In genomic region chrX:3384330-3384729, GRCh38 we compare ENCODE assay signal across 23 cellular contexts. TPM values are rescaled to one million over a fixed set of nuclear protein-coding genes. Genes with fewer than 3 reads are reported as not detected.
DNase-seq lines count a peak whose midpoint lies in the region; ATAC-seq and TF ChIP-seq lines count a peak whose summit lies in the region.
"Had no signal": no experiment of that assay in that cellular context is flagged by ENCODE, and none has a peak within 500 bp of the region (broad histone marks: within the 10 kb centered on the region; RNA-seq: fewer than 3 reads in every experiment).

No MANE protein-coding gene starts in this region.

- H3K36me3 ChIP-seq in PC-3 (ENCODE audit: low read depth, low read length) (no peaks in the 10 kb centered on the region), tibial nerve (no peaks in the 10 kb centered on the region)
- H3K36me3 ChIP-seq: pancreas, uterus had no signal

- WGBS in tibial nerve, 2 donors = 53 to 68% methylated on average over 3 of the region's 3 CpGs

- no peak overlapping the region for H3K4me3 Mint-ChIP-seq in activated CD8-positive, alpha-beta T cell treated with anti-CD3 and anti-CD28 coated beads, Interleukin-2, amount 10 ng/mL, durations not matched to agents 7 days and 5 days
- H3K4me3 Mint-ChIP-seq: activated naive CD4-positive, alpha-beta T cell treated with anti-CD3 and anti-CD28 coated beads for 36 hours; B cell; brain; dendritic cell treated with granulocyte-macrophage colony-stimulating factor and Interleukin-4, amounts not matched to agents 40 ng/mL and 50 ng/mL, for 4 days; naive B cell had no signal

- no peaks in the 10 kb centered on the region for H3K36me3 Mint-ChIP-seq in activated CD8-positive, alpha-beta T cell treated with anti-CD3 and anti-CD28 coated beads, Interleukin-2, amount 10 ng/mL, durations not matched to agents 7 days and 5 days (ENCODE audit: low read depth)
- H3K36me3 Mint-ChIP-seq: brain, naive B cell had no signal

- H3K27me3 Mint-ChIP-seq in activated CD8-positive, alpha-beta T cell treated with anti-CD3 and anti-CD28 coated beads, Interleukin-2, amount 10 ng/mL, durations not matched to agents 7 days and 5 days (ENCODE audit: low read depth) = no peaks in the 10 kb centered on the region
- H3K27me3 Mint-ChIP-seq: B cell; dendritic cell treated with granulocyte-macrophage colony-stimulating factor and Interleukin-4, amounts not matched to agents 40 ng/mL and 50 ng/mL, for 4 days; naive B cell had no signal

- TF ChIP-seq POLR2A in tibial nerve (IDR thresholded peaks at IDR 0.05) = no peak

- H3K9me3 ChIP-seq in PC-3 (ENCODE audit: low read length) = no peaks in the 10 kb centered on the region
- H3K9me3 ChIP-seq in tibial nerve = no peaks in the 10 kb centered on the region
- H3K9me3 ChIP-seq: Caco-2, pancreas, uterus had no signal

- H3K27me3 ChIP-seq in PC-3 (ENCODE audit: low read length) = no peaks in the 10 kb centered on the region
- H3K27me3 ChIP-seq in tibial nerve = no peaks in the 10 kb centered on the region
- H3K27me3 ChIP-seq: pancreas, uterus had no signal

- POLR2A ChIA-PET in PC-3 (lab: Charles Lee; ENCODE audit: unreplicated experiment) = no interaction called here
- POLR2A ChIA-PET in activated CD8-positive, alpha-beta T cell treated with anti-CD3 and anti-CD28 coated beads, Interleukin-2, amount 10 ng/mL, durations not matched to agents 7 days and 5 days (lab: Charles Lee) = no interaction called here

- no peak for ATAC-seq in PC-3
- ATAC-seq in activated CD8-positive, alpha-beta T cell treated with anti-CD3 and anti-CD28 coated beads, Interleukin-2, amount 10 ng/mL, durations not matched to agents 7 days and 5 days = no peak
- no peak for ATAC-seq in GM18873 (IDR thresholded peaks at IDR 0.05; ENCODE audit: low FRiP score, unreplicated experiment)

- H3K4me3 ChIP-seq in PC-3 (ENCODE audit: low read length) (no peak overlapping the region), choroid plexus epithelial cell (ENCODE audit: low read depth, low read length) (no peak overlapping the region), tibial nerve (no peak overlapping the region)
- H3K4me3 ChIP-seq: lung, pancreas, uterus had no signal

- H3K27ac Mint-ChIP-seq in activated CD8-positive, alpha-beta T cell treated with anti-CD3 and anti-CD28 coated beads, Interleukin-2, amount 10 ng/mL, durations not matched to agents 7 days and 5 days = no peak overlapping the region
- H3K27ac Mint-ChIP-seq: activated naive CD4-positive, alpha-beta T cell treated with anti-CD3 and anti-CD28 coated beads for 36 hours; B cell; brain; dendritic cell treated with granulocyte-macrophage colony-stimulating factor and Interleukin-4, amounts not matched to agents 40 ng/mL and 50 ng/mL, for 4 days; naive B cell had no signal

- H3K9me2 ChIP-seq in PC-3 (replicated peaks; ENCODE audit: low read length) = no peaks in the 10 kb centered on the region

- BruUV-seq in PC-3 (replicated peaks; lab: Mats Ljungman, UMichigan) = no TSS peak

- TF ChIP-seq CTCF in PC-3 (conservative IDR thresholded peaks at IDR 0.05; ENCODE audit: low read depth, low read length) (no peak), choroid plexus epithelial cell (conservative IDR thresholded peaks at IDR 0.05; ENCODE audit: low read depth, low read length) (no peak), tibial nerve (IDR thresholded peaks at IDR 0.05) (no peak)

- no peaks in the 10 kb centered on the region for H3K79me2 ChIP-seq in PC-3 (ENCODE audit: low read length)

- H3K4me1 ChIP-seq in PC-3 (ENCODE audit: insufficient read depth, low read length) = no peaks in the 10 kb centered on the region
- no peaks in the 10 kb centered on the region for H3K4me1 ChIP-seq in tibial nerve
- H3K4me1 ChIP-seq: Caco-2, pancreas, uterus had no signal

- no peak overlapping the region for H3K9ac ChIP-seq in PC-3 (ENCODE audit: low read length)

- H3K27ac ChIP-seq in PC-3 (ENCODE audit: low read length) = no peak overlapping the region
- H3K27ac ChIP-seq in tibial nerve = no peak overlapping the region
- H3K27ac ChIP-seq: pancreas, uterus had no signal

- intact Hi-C loops in PC-3 (cut with micrococcal nuclease) = no loop called here
- intact Hi-C loops in posterior cingulate gyrus (cut with DNase I) = no loop called here

- no peak overlapping the region for H2AFZ ChIP-seq in PC-3 (ENCODE audit: low read length)

- CTCF ChIA-PET in PC-3 (lab: Charles Lee) = no interaction called here
- CTCF ChIA-PET in activated CD8-positive, alpha-beta T cell treated with anti-CD3 and anti-CD28 coated beads, Interleukin-2, amount 10 ng/mL, durations not matched to agents 7 days and 5 days (lab: Charles Lee) = no interaction called here

- H4K20me1 ChIP-seq in PC-3 (ENCODE audit: low read length) = no peaks in the 10 kb centered on the region

- H3K9me3 Mint-ChIP-seq in activated CD8-positive, alpha-beta T cell treated with anti-CD3 and anti-CD28 coated beads, Interleukin-2, amount 10 ng/mL, durations not matched to agents 7 days and 5 days (ENCODE audit: insufficient read depth) = no peaks in the 10 kb centered on the region
- H3K9me3 Mint-ChIP-seq: activated naive CD4-positive, alpha-beta T cell treated with anti-CD3 and anti-CD28 coated beads for 36 hours; brain; dendritic cell treated with granulocyte-macrophage colony-stimulating factor and Interleukin-4, amounts not matched to agents 40 ng/mL and 50 ng/mL, for 4 days had no signal

- no peaks in the 10 kb centered on the region for H3K4me1 Mint-ChIP-seq in activated CD8-positive, alpha-beta T cell treated with anti-CD3 and anti-CD28 coated beads, Interleukin-2, amount 10 ng/mL, durations not matched to agents 7 days and 5 days (ENCODE audit: low read depth)
- H3K4me1 Mint-ChIP-seq: B cell, brain, naive B cell had no signal

- peak; percentile 63 for DNase-seq in EH (ENCODE audit: low read depth)
- DNase-seq in PC-3 = peak; percentile 1
- DNase-seq in choroid plexus epithelial cell (ENCODE audit: low read depth) = peak; percentile 2
- peak; percentile 28 for DNase-seq in non-pigmented ciliary epithelial cell (ENCODE audit: low read depth)
- DNase-seq in posterior cingulate gyrus = no peak
- DNase-seq in tibial nerve (ENCODE audit: low spot score in 2 of 2) = no peak
- no peak for DNase-seq in activated CD8-positive, alpha-beta T cell treated with anti-CD3 and anti-CD28 coated beads, Interleukin-2, amount 10 ng/mL, durations not matched to agents 7 days and 5 days
- DNase-seq: activated CD4-positive, alpha-beta T cell treated with anti-CD3 and anti-CD28 coated beads for 4 hours; activated naive CD4-positive, alpha-beta T cell treated with anti-CD3 and anti-CD28 coated beads for 36 hours; Caco-2; glutamatergic neuron; naive B cell; NCI-H1436; NCI-H2171; NCI-H748 treated with DMSO at 0.1 percent for 48 hours; pancreas; uterus had no signal

- TF ChIP-seq EP300 in tibial nerve (IDR thresholded peaks at IDR 0.05) = no peak

- H3K4me2 ChIP-seq in PC-3 (ENCODE audit: low read length) = no peak overlapping the region

- no peaks in the 10 kb centered on the region for H3F3A ChIP-seq in PC-3 (ENCODE audit: low read length, unreplicated experiment)

RNA-seq across cellular contexts. Expression of gene MXRA5, which starts 37.9 kb away (rescaled TPM):
- total RNA-seq in PC-3 (2014; rRNA removed) = not detected in 2 replicates
- 1 to 10 TPM in 1 of 4 donors, under 1 TPM in 3; 0.22 to 1.8 (median 0.72) TPM for total RNA-seq in tibial nerve
- not detected for total RNA-seq in activated CD8-positive, alpha-beta T cell treated with anti-CD3 and anti-CD28 coated beads, Interleukin-2, amount 10 ng/mL, durations not matched to agents 7 days and 5 days
- total RNA-seq: activated naive CD4-positive, alpha-beta T cell treated with anti-CD3 and anti-CD28 coated beads for 36 hours; B cell; Caco-2; HT-29 had no signal

Comparison
In these comparisons a context has a peak if more than half of its experiments do, and no peak if none do; other contexts are left out.
1. DNase-seq: peak in EH (single experiment), PC-3 (single experiment), choroid plexus epithelial cell (single experiment) and non-pigmented ciliary epithelial cell (single experiment); none in posterior cingulate gyrus (0 of 10), tibial nerve (0 of 2) and activated CD8-positive, alpha-beta T cell treated with anti-CD3 and anti-CD28 coated beads, Interleukin-2, amount 10 ng/mL, durations not matched to agents 7 days and 5 days (single experiment).